In the genomic region with DNA sequence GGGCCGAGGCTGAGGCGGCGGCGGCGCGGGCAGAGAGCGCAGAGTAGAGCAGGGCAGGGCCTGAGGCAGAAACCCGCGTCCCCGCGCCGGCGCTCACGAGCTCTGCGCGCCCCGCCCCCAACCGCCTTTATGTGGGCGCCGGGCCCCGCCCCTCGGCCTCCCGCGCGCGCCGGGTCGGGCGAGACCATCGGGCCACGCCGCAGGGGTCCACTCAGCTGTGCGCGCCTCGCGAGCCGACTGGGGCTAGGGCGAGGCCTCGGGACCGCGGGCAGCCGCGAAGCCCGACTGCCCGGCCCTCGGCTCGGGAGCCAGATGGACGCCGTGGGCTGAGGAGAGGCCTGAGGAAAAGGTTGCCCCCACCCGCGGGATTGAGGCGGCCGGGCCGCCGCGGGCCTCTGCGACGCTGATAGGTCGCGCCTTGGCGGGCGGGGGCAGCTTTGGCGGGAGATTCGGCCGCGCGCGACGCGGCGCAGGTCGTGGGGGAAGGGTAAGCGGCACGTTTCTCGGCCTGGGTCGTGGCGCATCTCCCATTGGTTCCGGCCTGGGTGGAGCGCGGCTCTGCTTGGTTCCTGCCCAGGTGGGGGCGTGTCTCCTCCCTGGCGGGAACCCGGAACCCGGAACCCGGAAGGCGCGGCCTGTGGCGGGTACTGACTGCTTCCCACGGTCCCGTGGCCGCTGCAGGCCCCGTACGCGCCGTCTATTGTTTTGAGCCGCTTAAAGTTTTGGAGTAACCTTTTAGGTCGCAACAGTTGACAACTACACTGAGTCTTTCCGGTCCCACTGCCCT, we compare ENCODE assay signal across 8 cellular contexts. TPM values are rescaled to one million over a fixed set of nuclear protein-coding genes. Genes with fewer than 3 reads are reported as not detected.
A peak's percentile ranks its signal among the peaks of the same experiment; 100 is the strongest.
DNase-seq lines count a peak whose midpoint lies in the region; ATAC-seq, FAIRE-seq and TF ChIP-seq lines count a peak whose summit lies in the region.

A gene (minus strand): TSS at position 104 of the 787 bp plus-strand sequence. CDS start 131 bp downstream, outside the sequence.

- peak; percentile 94 for FAIRE-seq in GM18507 (lab: Jason Lieb, UNC)

- intact Hi-C loops in T-helper 2 cell treated with Interferon-gamma antibody and Interleukin-4, amounts not matched to agents 100 ng/mL and 5 ng/mL, for 36 hours (cut with micrococcal nuclease): loop anchor here (1.0 to 2.0 kb wide), 10 partner anchors 9 to 756 kb away; a partner anchor contains a TSS
- intact Hi-C loops in vagina (cut with DNase I): loop anchor here (5.0 kb wide), 1 partner anchor 360 kb away; no protein-coding TSS in a partner anchor

- TF ChIP-seq CTCF in right atrium auricular region (IDR thresholded peaks at IDR 0.05): no peak
- no peak for TF ChIP-seq CTCF in vagina (IDR thresholded peaks at IDR 0.05)

- TF ChIP-seq POLR2A in vagina (IDR thresholded peaks at IDR 0.05): peak in 1 of 2 donors; percentile 87

- peak within 1 kb of the TSS; percentile 99 for H3K27ac ChIP-seq in right atrium auricular region
- peak within 1 kb of the TSS; percentile 97 for H3K27ac ChIP-seq in rectal smooth muscle tissue (ENCODE audit: low read depth, low read length)
- peak within 1 kb of the TSS; percentile 97 for H3K27ac ChIP-seq in vagina

- peak; percentile 88 for DNase-seq in GM18507 (ENCODE audit: extremely low spot score, insufficient read length, low read depth)
- peak; percentile 89 to 92 for DNase-seq in NCI-H1930 (lab: John Stamatoyannopoulos, UW)
- DNase-seq in anterior cingulate cortex (lab: John Stamatoyannopoulos, UW): peak; percentile 4 to 93 (median 82)
- peak; percentile 96 for DNase-seq in right atrium auricular region (ENCODE audit: low spot score)
- DNase-seq in vagina (ENCODE audit: extremely low spot score in 2 of 2): peak in 1 of 2 donors; percentile 97

- peaks cover 9% of the 10 kb centered on the region for H3K36me3 ChIP-seq in right atrium auricular region
- H3K36me3 ChIP-seq in rectal smooth muscle tissue (ENCODE audit: control insufficient read depth, insufficient read depth, low read length): peaks cover 8% of the 10 kb centered on the region
- peaks cover 0 to 1% of the 10 kb centered on the region in 2 donors for H3K36me3 ChIP-seq in vagina

- H3K4me1 ChIP-seq in right atrium auricular region: peaks cover 0 to 43% of the 10 kb centered on the region in 2 donors
- H3K4me1 ChIP-seq in rectal smooth muscle tissue (ENCODE audit: control insufficient read depth, insufficient read depth, low read length): peaks cover 6% of the 10 kb centered on the region
- peaks cover 57% of the 10 kb centered on the region for H3K4me1 ChIP-seq in vagina

- peak within 1 kb of the TSS; percentile 93 to 96 for H3K4me3 ChIP-seq in right atrium auricular region
- H3K4me3 ChIP-seq in rectal smooth muscle tissue (ENCODE audit: low read length): peak within 1 kb of the TSS; percentile 94
- H3K4me3 ChIP-seq in vagina: peak within 1 kb of the TSS; percentile 71 to 76

- no peaks in the 10 kb centered on the region for H3K27me3 ChIP-seq in right atrium auricular region
- H3K27me3 ChIP-seq in rectal smooth muscle tissue (ENCODE audit: control insufficient read depth, insufficient read depth, low read length): no peaks in the 10 kb centered on the region
- H3K27me3 ChIP-seq in vagina: no peaks in the 10 kb centered on the region

- H3K9ac ChIP-seq in rectal smooth muscle tissue (ENCODE audit: low read length): peak within 1 kb of the TSS; percentile 95

- H3K9me3 ChIP-seq in right atrium auricular region (no peaks in the 10 kb centered on the region), vagina (no peaks in the 10 kb centered on the region)

- ATAC-seq in HG02973 (IDR thresholded peaks at IDR 0.05; ENCODE audit: unreplicated experiment): peak; percentile 68

RNA-seq across cellular contexts. Expression of the gene that starts here (rescaled TPM):
- total RNA-seq in T-helper 2 cell treated with Interferon-gamma antibody and Interleukin-4, amounts not matched to agents 100 ng/mL and 5 ng/mL, for 36 hours: 132 TPM in 2 replicates
- total RNA-seq in right atrium auricular region: 10 to 100 TPM; 15.6 to 20.1 TPM
- 49.6 TPM for total RNA-seq in vagina
